8 cellular contexts compared by ENCODE assay signal in genomic region chr7:118590107-118590506, GRCh38.
DNase-seq lines count a peak whose midpoint lies in the region; ATAC-seq, FAIRE-seq and TF ChIP-seq lines count a peak whose summit lies in the region.

No MANE protein-coding gene starts in this region.

- DNase-seq in SKM-1 (lab: John Stamatoyannopoulos, UW; ENCODE audit: unreplicated experiment), result peak; percentile 1
- DNase-seq in SKM-1 treated with dmso at 0.1 percent for 144 hours (lab: John Stamatoyannopoulos, UW; ENCODE audit: unreplicated experiment), result no peak
- peak; percentile 24 for DNase-seq in SK-N-DZ (ENCODE audit: low spot score)
- peak; percentile 23 for DNase-seq in stimulated activated CD8-positive, alpha-beta memory T cell treated with anti-CD3 and anti-CD28 coated beads, Interleukin-4, amount 100 ng/mL, for 48 hours
- DNase-seq in ureter (ENCODE audit: low spot score), result no peak
- no peak for DNase-seq in GM12891 (ENCODE audit: insufficient read length, low spot score)
- no peak for DNase-seq in colonic mucosa

- no peak overlapping the region for H3K27ac ChIP-seq in colonic mucosa

- ATAC-seq in HG03025 (IDR thresholded peaks at IDR 0.05; ENCODE audit: low FRiP score, unreplicated experiment), result peak; percentile 64

- no peak for FAIRE-seq in GM12891 (lab: Jason Lieb, UNC)

- intact Hi-C loops in colonic mucosa (cut with DNase I), result no loop called here

- H3K36me3 ChIP-seq in colonic mucosa, result no peaks in the 10 kb centered on the region

- H3K4me3 ChIP-seq in colonic mucosa, result no peak overlapping the region

- H3K9me3 ChIP-seq in colonic mucosa, result no peaks in the 10 kb centered on the region

- H3K9ac ChIP-seq in colonic mucosa (ENCODE audit: low read depth in 2 of 2, low read length in 2 of 2), result no peak overlapping the region

- no peaks in the 10 kb centered on the region for H3K27me3 ChIP-seq in colonic mucosa

- H3K4me1 ChIP-seq in colonic mucosa, result no peaks in the 10 kb centered on the region

- TF ChIP-seq POLR2A in GM12891 (IDR thresholded peaks at IDR 0.05; ENCODE audit: low read depth, low read length), result no peak

- no peak for TF ChIP-seq CTCF in colonic mucosa (IDR thresholded peaks at IDR 0.05)

TF ChIP-seq in GM12891, 5 proteins besides CTCF, POLR2A, EP300 and RAD21:
- TF ChIP-seq PAX5 (IDR thresholded peaks at IDR 0.05; ENCODE audit: insufficient read depth, low read length, severe bottlenecking) (no peak), TAF1 (IDR thresholded peaks at IDR 0.05; ENCODE audit: low read depth, low read length) (no peak), SPI1 (IDR thresholded peaks at IDR 0.05; ENCODE audit: low read depth, low read length) (no peak), POU2F2 (IDR thresholded peaks at IDR 0.05; ENCODE audit: low read depth, low read length) (no peak), POLR2AphosphoS5 (IDR thresholded peaks at IDR 0.05; ENCODE audit: low read depth, low read length) (no peak)

Comparison
In these comparisons a context has a peak if more than half of its experiments do, and no peak if none do; other contexts are left out.
1. DNase-seq: peak in SKM-1 (single experiment), SK-N-DZ (single experiment) and stimulated activated CD8-positive, alpha-beta memory T cell treated with anti-CD3 and anti-CD28 coated beads, Interleukin-4, amount 100 ng/mL, for 48 hours (single experiment); none in SKM-1 treated with dmso at 0.1 percent for 144 hours (single experiment), ureter (single experiment), GM12891 (single experiment) and colonic mucosa (single experiment).